ENCODE assay signal across 8 cellular contexts in genomic region chr1:226126824-226127591, GRCh38. TPM values are rescaled to one million over a fixed set of nuclear protein-coding genes. Genes with fewer than 3 reads are reported as not detected.
DNase-seq lines count a peak whose midpoint lies in the region; ATAC-seq and TF ChIP-seq lines count a peak whose summit lies in the region.

No MANE protein-coding gene starts in this region.

- no peaks in the 10 kb centered on the region; the same call in 1 of the 2 replicates for H3K27me3 Mint-ChIP-seq in WTC11 (ENCODE audit: low read depth)

- H3K4me3 ChIP-seq in DOHH2 (ENCODE audit: low read length) (peak overlapping the region; percentile 74), mucosa of descending colon (no peak overlapping the region)

- peaks cover 79% of the 10 kb centered on the region for H3K4me1 ChIP-seq in DOHH2 (ENCODE audit: control insufficient read depth, low read length)
- peaks cover 46% of the 10 kb centered on the region for H3K4me1 ChIP-seq in mucosa of descending colon (ENCODE audit: low read depth)

- ATAC-seq in GM21737 (IDR thresholded peaks at IDR 0.05; ENCODE audit: unreplicated experiment) (peak; percentile 1), WTC11 (no peak; the same call in 1 of the 2 replicates), mucosa of descending colon (peak; percentile 1), GM18909 (IDR thresholded peaks at IDR 0.05; ENCODE audit: poor library complexity, unreplicated experiment) (no peak)

- CTCF ChIA-PET in WTC11 (lab: Charles Lee) = interaction anchor here (1.0 to 4.9 kb wide), 11 partner anchors 9 to 281 kb away, joined by 3 to 65 read pairs (median 9); partner anchors contain the start of genes LIN9 and PARP1

- POLR2A ChIA-PET in WTC11 (lab: Charles Lee) = no interaction called here

- peaks cover 22% of the 10 kb centered on the region for H3F3A ChIP-seq in DOHH2 (ENCODE audit: control insufficient read depth, insufficient read depth)

- H3K4me3 Mint-ChIP-seq in WTC11 = peak overlapping the region; percentile 2

- no peaks in the 10 kb centered on the region for H3K79me2 ChIP-seq in DOHH2 (ENCODE audit: control insufficient read depth, low read length)

- H3K27ac Mint-ChIP-seq in WTC11 = peak overlapping the region; percentile 92

- peak overlapping the region; percentile 90 for H3K27ac ChIP-seq in DOHH2 (ENCODE audit: low read depth, low read length)

- no peaks in the 10 kb centered on the region for H4K20me1 ChIP-seq in DOHH2 (ENCODE audit: control insufficient read depth, insufficient read depth, low read depth, low read length)

- TF ChIP-seq CTCF in DOHH2 (IDR thresholded peaks at IDR 0.05; ENCODE audit: low read depth, low read length, poor library complexity, severe bottlenecking) (no peak), WTC11 (IDR thresholded peaks at IDR 0.05) (no peak), mucosa of descending colon (IDR thresholded peaks at IDR 0.05) (no peak)

- peak; percentile 25 for DNase-seq in WTC11 (ENCODE audit: low spot score)
- peak; percentile 50 to 62 (median 62) for DNase-seq in mucosa of descending colon
- no peak for DNase-seq in NCI-H446 treated with DMSO at 0.1 percent for 48 hours (lab: John Stamatoyannopoulos, UW)
- DNase-seq in erythroblast (lab: John Stamatoyannopoulos, UW) = no peak
- DNase-seq in activated naive CD4-positive, alpha-beta T cell treated with anti-CD3 and anti-CD28 coated beads, Interleukin-2, amount 50 U/mL, for 16 hours = no peak

- H3K36me3 ChIP-seq in DOHH2 (ENCODE audit: control insufficient read depth, low read length) (no peaks in the 10 kb centered on the region), mucosa of descending colon (ENCODE audit: low read depth) (no peaks in the 10 kb centered on the region)

- H3K27me3 ChIP-seq in DOHH2 (ENCODE audit: control insufficient read depth, low read length) = no peaks in the 10 kb centered on the region

- no peaks in the 10 kb centered on the region for H3K36me3 Mint-ChIP-seq in WTC11

- no peak for TF ChIP-seq POLR2A in erythroblast (IDR thresholded peaks at IDR 0.05; ENCODE audit: low read length)

- H3K4me1 Mint-ChIP-seq in WTC11 = peaks cover 46% of the 10 kb centered on the region

- H3K9me3 ChIP-seq in DOHH2 (ENCODE audit: control insufficient read depth, insufficient read depth, low read length) (peaks cover 4% of the 10 kb centered on the region; the same call in 1 of the 2 replicates), mucosa of descending colon (no peaks in the 10 kb centered on the region)

- intact Hi-C loops in mucosa of descending colon (cut with DNase I, micrococcal nuclease) = loop anchor here (5.0 to 10.0 kb wide), 2 partner anchors 62 to 70 kb away; partner anchors contain the start of gene H3-3A (in 1 of the 2)

- no peaks in the 10 kb centered on the region for H3K9me2 ChIP-seq in DOHH2 (replicated peaks; ENCODE audit: control insufficient read depth, low read length)

- peaks cover 6% of the 10 kb centered on the region for H3K9me3 Mint-ChIP-seq in WTC11

- H3K4me2 ChIP-seq in DOHH2 (ENCODE audit: low read length) = peak overlapping the region; percentile 95

TF ChIP-seq in WTC11, 78 proteins besides CTCF, POLR2A, EP300 and RAD21:
- peak; percentile 74 for TF ChIP-seq ZNF121 (CRISPR knock-in tag; IDR thresholded peaks at IDR 0.05)
- no peak for TF ChIP-seq JAZF1 (CRISPR knock-in tag; IDR thresholded peaks at IDR 0.05)
- no peak for TF ChIP-seq SP1 (CRISPR knock-in tag; conservative IDR thresholded peaks at IDR 0.05)
- TF ChIP-seq MAX (CRISPR knock-in tag; IDR thresholded peaks at IDR 0.05) = no peak
- no peak for TF ChIP-seq USF2 (CRISPR knock-in tag; IDR thresholded peaks at IDR 0.05)
TF ChIP-seq in WTC11: peak in this region for 1.

RNA-seq across cellular contexts. Expression of gene ACBD3, which starts 59.5 kb away (rescaled TPM):
- total RNA-seq in WTC11 (2021) = 30.5 to 38.9 TPM (median 31.1 TPM) in 3 replicates
- total RNA-seq in mucosa of descending colon = 10 to 100 TPM; 36.6 to 49.9 (median 48.0) TPM

Comparison
In these comparisons a context has a peak if more than half of its experiments do, and no peak if none do; other contexts are left out.
1. ATAC-seq: peak in GM21737 (single experiment) and mucosa of descending colon (single experiment); none in WTC11 (single experiment) and GM18909 (single experiment).
2. DNase-seq: peak in WTC11 (single experiment) and mucosa of descending colon (3 of 3); none in NCI-H446 treated with DMSO at 0.1 percent for 48 hours (single experiment), erythroblast (0 of 2) and activated naive CD4-positive, alpha-beta T cell treated with anti-CD3 and anti-CD28 coated beads, Interleukin-2, amount 50 U/mL, for 16 hours (single experiment).